ENCODE assay signal across 1 cellular context in genomic region chr21:15592271-15592860, GRCh38.
TF ChIP-seq lines count a peak whose summit lies in the region.

No MANE protein-coding gene starts in this region.

TF ChIP-seq in H1, 55 proteins besides CTCF, POLR2A, EP300 and RAD21 (continued from another document):
- TF ChIP-seq CBX5 (IDR thresholded peaks at IDR 0.05; ENCODE audit: low read depth, low read length) (no peak), CHD2 (IDR thresholded peaks at IDR 0.05; ENCODE audit: low read length) (no peak), BACH1 (IDR thresholded peaks at IDR 0.05; ENCODE audit: low read length) (no peak), SIN3A (conservative IDR thresholded peaks at IDR 0.05 in 1 of 2, IDR thresholded peaks at IDR 0.05 in 1 of 2; ENCODE audit: low read depth in 1 of 2, low read length in 2 of 2) (no peak), TAF7 (optimal IDR thresholded peaks at IDR 0.05; ENCODE audit: borderline replicate concordance, low read depth, low read length) (no peak), CREB1 (IDR thresholded peaks at IDR 0.05) (no peak), BCL11A (IDR thresholded peaks at IDR 0.05; ENCODE audit: low read depth in 2 of 2, low read length in 2 of 2) (no peak), TBP (IDR thresholded peaks at IDR 0.05; ENCODE audit: low read depth, low read length) (no peak), E2F6 (IDR thresholded peaks at IDR 0.05) (no peak), NRF1 (IDR thresholded peaks at IDR 0.05; ENCODE audit: low read depth, low read length) (no peak), NANOG (IDR thresholded peaks at IDR 0.05; ENCODE audit: insufficient read depth, low read depth, low read length, poor library complexity, severe bottlenecking) (no peak)
